ENCODE assay signal across 8 cellular contexts in genomic region chr3:170180952-170181876, GRCh38. TPM values are rescaled to one million over a fixed set of nuclear protein-coding genes. Genes with fewer than 3 reads are reported as not detected.
DNase-seq lines count a peak whose midpoint lies in the region; ATAC-seq and TF ChIP-seq lines count a peak whose summit lies in the region.

A gene with protein sequence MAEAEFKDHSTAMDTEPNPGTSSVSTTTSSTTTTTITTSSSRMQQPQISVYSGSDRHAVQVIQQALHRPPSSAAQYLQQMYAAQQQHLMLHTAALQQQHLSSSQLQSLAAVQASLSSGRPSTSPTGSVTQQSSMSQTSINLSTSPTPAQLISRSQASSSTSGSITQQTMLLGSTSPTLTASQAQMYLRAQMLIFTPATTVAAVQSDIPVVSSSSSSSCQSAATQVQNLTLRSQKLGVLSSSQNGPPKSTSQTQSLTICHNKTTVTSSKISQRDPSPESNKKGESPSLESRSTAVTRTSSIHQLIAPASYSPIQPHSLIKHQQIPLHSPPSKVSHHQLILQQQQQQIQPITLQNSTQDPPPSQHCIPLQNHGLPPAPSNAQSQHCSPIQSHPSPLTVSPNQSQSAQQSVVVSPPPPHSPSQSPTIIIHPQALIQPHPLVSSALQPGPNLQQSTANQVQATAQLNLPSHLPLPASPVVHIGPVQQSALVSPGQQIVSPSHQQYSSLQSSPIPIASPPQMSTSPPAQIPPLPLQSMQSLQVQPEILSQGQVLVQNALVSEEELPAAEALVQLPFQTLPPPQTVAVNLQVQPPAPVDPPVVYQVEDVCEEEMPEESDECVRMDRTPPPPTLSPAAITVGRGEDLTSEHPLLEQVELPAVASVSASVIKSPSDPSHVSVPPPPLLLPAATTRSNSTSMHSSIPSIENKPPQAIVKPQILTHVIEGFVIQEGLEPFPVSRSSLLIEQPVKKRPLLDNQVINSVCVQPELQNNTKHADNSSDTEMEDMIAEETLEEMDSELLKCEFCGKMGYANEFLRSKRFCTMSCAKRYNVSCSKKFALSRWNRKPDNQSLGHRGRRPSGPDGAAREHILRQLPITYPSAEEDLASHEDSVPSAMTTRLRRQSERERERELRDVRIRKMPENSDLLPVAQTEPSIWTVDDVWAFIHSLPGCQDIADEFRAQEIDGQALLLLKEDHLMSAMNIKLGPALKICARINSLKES (minus strand): TSS chr3:170181733. CDS start chr3:170181715, 18 bp downstream.

- intact Hi-C loops in vagina (cut with DNase I), result loop anchor here (5.0 kb wide), 1 partner anchor 176 kb away; the partner anchor contains the start of gene SKIL

- ATAC-seq in GM18517 (IDR thresholded peaks at IDR 0.05; ENCODE audit: unreplicated experiment), result peak; percentile 74
- peak; percentile 81 for ATAC-seq in HG03039 (IDR thresholded peaks at IDR 0.05; ENCODE audit: unreplicated experiment)

- TF ChIP-seq CTCF in astrocyte of the cerebellum (IDR thresholded peaks at IDR 0.05; ENCODE audit: low read depth, low read length, missing control alignments) (no peak), vagina (IDR thresholded peaks at IDR 0.05) (peak in 1 of 3 experiments; percentile 18)

- peak within 1 kb of the TSS; percentile 99 for H3K9ac ChIP-seq in rectal smooth muscle tissue (ENCODE audit: low read length)

- H3K27ac ChIP-seq in rectal smooth muscle tissue (ENCODE audit: low read depth, low read length) (peak within 1 kb of the TSS; percentile 97), vagina (peak within 1 kb of the TSS; percentile 99)

- H3K27me3 ChIP-seq in rectal smooth muscle tissue (ENCODE audit: control insufficient read depth, insufficient read depth, low read length), result no peaks in the 10 kb centered on the region
- H3K27me3 ChIP-seq in vagina, result no peaks in the 10 kb centered on the region

- H3K9me3 ChIP-seq in vagina, result no peaks in the 10 kb centered on the region

- in situ Hi-C loops in astrocyte of the cerebellum (cut with HindIII; ENCODE audit: low sequenced_read_pairs), result no loop called here

- H3K36me3 ChIP-seq in rectal smooth muscle tissue (ENCODE audit: control insufficient read depth, insufficient read depth, low read length), result peaks cover 2% of the 10 kb centered on the region
- peaks cover 0 to 16% of the 10 kb centered on the region in 2 donors for H3K36me3 ChIP-seq in vagina

- peak within 1 kb of the TSS; percentile 85 for H3K4me3 ChIP-seq in astrocyte of the cerebellum (ENCODE audit: low read depth, low read length)
- H3K4me3 ChIP-seq in rectal smooth muscle tissue (ENCODE audit: low read length), result peak within 1 kb of the TSS; percentile 97
- H3K4me3 ChIP-seq in vagina, result peak within 1 kb of the TSS; percentile 86 to 98

- DNase-seq in NCI-H2081 (lab: John Stamatoyannopoulos, UW) (peak; percentile 95 to 96), T-helper 9 cell (peak; percentile 85), astrocyte of the cerebellum (ENCODE audit: low read depth) (peak; percentile 76), hepatic stellate cell (ENCODE audit: low spot score) (peak; percentile 98), vagina (ENCODE audit: extremely low spot score in 2 of 2) (peak in 1 of 2 donors; percentile 93)

- peak in 1 of 2 donors; percentile 77 for TF ChIP-seq POLR2A in vagina (IDR thresholded peaks at IDR 0.05)

- peaks cover 12% of the 10 kb centered on the region for H3K4me1 ChIP-seq in rectal smooth muscle tissue (ENCODE audit: control insufficient read depth, insufficient read depth, low read length)
- H3K4me1 ChIP-seq in vagina, result peaks cover 28% of the 10 kb centered on the region

RNA-seq across cellular contexts. Expression of the gene that starts here (rescaled TPM):
- total RNA-seq in vagina, result 46.9 TPM
